In genomic region chr7:27614102-27614501, GRCh38 we compare ENCODE assay signal across 1 cellular context.
TF ChIP-seq lines count a peak whose summit lies in the region.

No MANE protein-coding gene starts in this region.

TF ChIP-seq in K562, 482 proteins besides CTCF, POLR2A, EP300 and RAD21 (continued from another document):
- TF ChIP-seq SFPQ (IDR thresholded peaks at IDR 0.05; ENCODE audit: low read depth, low read length) (no peak), ZBED1 (IDR thresholded peaks at IDR 0.05) (no peak), PHB2 (IDR thresholded peaks at IDR 0.05; ENCODE audit: low read depth) (no peak), HMGN3 (IDR thresholded peaks at IDR 0.05; ENCODE audit: borderline replicate concordance, extremely low read depth, insufficient read length, low read depth, low read length) (no peak), ZNF551 (CRISPR knock-in tag; IDR thresholded peaks at IDR 0.05) (no peak), PRMT5 (CRISPR knock-in tag; IDR thresholded peaks at IDR 0.05) (no peak), SIX5 (IDR thresholded peaks at IDR 0.05; ENCODE audit: borderline replicate concordance in 1 of 2, insufficient read depth in 1 of 2, low read depth in 1 of 2, low read length in 2 of 2) (no peak), BCOR (IDR thresholded peaks at IDR 0.05) (no peak), MTA1 (IDR thresholded peaks at IDR 0.05; ENCODE audit: borderline replicate concordance) (no peak), HLTF (IDR thresholded peaks at IDR 0.05) (no peak), SNIP1 (IDR thresholded peaks at IDR 0.05; ENCODE audit: low read depth) (no peak), RB1 (IDR thresholded peaks at IDR 0.05; ENCODE audit: low read depth) (no peak), SETDB1 (IDR thresholded peaks at IDR 0.05; ENCODE audit: low read length) (no peak), CHAMP1 (IDR thresholded peaks at IDR 0.05) (no peak), BDP1 (IDR thresholded peaks at IDR 0.05; ENCODE audit: insufficient read depth, insufficient read length) (no peak), XRCC3 (IDR thresholded peaks at IDR 0.05) (no peak), CBX2 (IDR thresholded peaks at IDR 0.05; ENCODE audit: insufficient read depth, low read length, poor library complexity, severe bottlenecking) (no peak), MYNN (IDR thresholded peaks at IDR 0.05) (no peak), MYNN (CRISPR knock-in tag; IDR thresholded peaks at IDR 0.05) (no peak), SREBF2 (CRISPR knock-in tag; IDR thresholded peaks at IDR 0.05) (no peak), ZNF707 (CRISPR knock-in tag; conservative IDR thresholded peaks at IDR 0.05) (no peak), TOE1 (IDR thresholded peaks at IDR 0.05; ENCODE audit: borderline replicate concordance) (no peak), TOE1 (CRISPR knock-in tag; IDR thresholded peaks at IDR 0.05; ENCODE audit: borderline replicate concordance, low read depth) (no peak), CHD2 (IDR thresholded peaks at IDR 0.05; ENCODE audit: low read depth, low read length) (no peak), HDAC1 (IDR thresholded peaks at IDR 0.05) (no peak), ZNF444 (CRISPR knock-in tag; IDR thresholded peaks at IDR 0.05) (no peak), PKNOX1 (IDR thresholded peaks at IDR 0.05) (no peak), BRCA1 (IDR thresholded peaks at IDR 0.05) (no peak), BRCA1 (CRISPR knock-in tag; IDR thresholded peaks at IDR 0.05) (no peak), HMG20A (CRISPR knock-in tag; conservative IDR thresholded peaks at IDR 0.05) (no peak), CBFA2T3 (IDR thresholded peaks at IDR 0.05) (peak; percentile 45), CXXC5 (CRISPR knock-in tag; IDR thresholded peaks at IDR 0.05) (no peak), HDAC6 (IDR thresholded peaks at IDR 0.05; ENCODE audit: low read depth, low read length) (no peak), SMARCA4 (IDR thresholded peaks at IDR 0.05) (0 out of 2 replicates have a peak, but pooled peaks have one; percentile 24), RBM15 (IDR thresholded peaks at IDR 0.05; ENCODE audit: insufficient read depth, low read length) (no peak), SAP30 (IDR thresholded peaks at IDR 0.05; ENCODE audit: borderline replicate concordance, insufficient read depth, low read depth, low read length, poor library complexity, severe bottlenecking) (no peak), POLR2H (tag; IDR thresholded peaks at IDR 0.05; ENCODE audit: low read depth) (no peak), ELF1 (tag; IDR thresholded peaks at IDR 0.05) (no peak), NCOA2 (IDR thresholded peaks at IDR 0.05; ENCODE audit: partially characterized antibody in 2 of 2) (no peak), SMARCE1 (IDR thresholded peaks at IDR 0.05) (peak; percentile 58; the same call in 1 of the 2 replicates), SRSF1 (IDR thresholded peaks at IDR 0.05; ENCODE audit: low read depth, low read length) (no peak), MAFK (IDR thresholded peaks at IDR 0.05; ENCODE audit: low read length) (no peak), ZNF589 (CRISPR knock-in tag; IDR thresholded peaks at IDR 0.05; ENCODE audit: low read depth) (no peak)
- TF ChIP-seq, protein P1, sequence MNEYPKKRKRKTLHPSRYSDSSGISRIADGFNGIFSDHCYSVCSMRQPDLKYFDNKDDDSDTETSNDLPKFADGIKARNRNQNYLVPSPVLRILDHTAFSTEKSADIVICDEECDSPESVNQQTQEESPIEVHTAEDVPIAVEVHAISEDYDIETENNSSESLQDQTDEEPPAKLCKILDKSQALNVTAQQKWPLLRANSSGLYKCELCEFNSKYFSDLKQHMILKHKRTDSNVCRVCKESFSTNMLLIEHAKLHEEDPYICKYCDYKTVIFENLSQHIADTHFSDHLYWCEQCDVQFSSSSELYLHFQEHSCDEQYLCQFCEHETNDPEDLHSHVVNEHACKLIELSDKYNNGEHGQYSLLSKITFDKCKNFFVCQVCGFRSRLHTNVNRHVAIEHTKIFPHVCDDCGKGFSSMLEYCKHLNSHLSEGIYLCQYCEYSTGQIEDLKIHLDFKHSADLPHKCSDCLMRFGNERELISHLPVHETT (CRISPR knock-in tag; conservative IDR thresholded peaks at IDR 0.05 in 1 of 2, IDR thresholded peaks at IDR 0.05 in 1 of 2), result no peak
- TF ChIP-seq, protein P2, sequence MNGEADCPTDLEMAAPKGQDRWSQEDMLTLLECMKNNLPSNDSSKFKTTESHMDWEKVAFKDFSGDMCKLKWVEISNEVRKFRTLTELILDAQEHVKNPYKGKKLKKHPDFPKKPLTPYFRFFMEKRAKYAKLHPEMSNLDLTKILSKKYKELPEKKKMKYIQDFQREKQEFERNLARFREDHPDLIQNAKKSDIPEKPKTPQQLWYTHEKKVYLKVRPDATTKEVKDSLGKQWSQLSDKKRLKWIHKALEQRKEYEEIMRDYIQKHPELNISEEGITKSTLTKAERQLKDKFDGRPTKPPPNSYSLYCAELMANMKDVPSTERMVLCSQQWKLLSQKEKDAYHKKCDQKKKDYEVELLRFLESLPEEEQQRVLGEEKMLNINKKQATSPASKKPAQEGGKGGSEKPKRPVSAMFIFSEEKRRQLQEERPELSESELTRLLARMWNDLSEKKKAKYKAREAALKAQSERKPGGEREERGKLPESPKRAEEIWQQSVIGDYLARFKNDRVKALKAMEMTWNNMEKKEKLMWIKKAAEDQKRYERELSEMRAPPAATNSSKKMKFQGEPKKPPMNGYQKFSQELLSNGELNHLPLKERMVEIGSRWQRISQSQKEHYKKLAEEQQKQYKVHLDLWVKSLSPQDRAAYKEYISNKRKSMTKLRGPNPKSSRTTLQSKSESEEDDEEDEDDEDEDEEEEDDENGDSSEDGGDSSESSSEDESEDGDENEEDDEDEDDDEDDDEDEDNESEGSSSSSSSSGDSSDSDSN (IDR thresholded peaks at IDR 0.05; ENCODE audit: borderline replicate concordance in 1 of 2, low read depth in 2 of 2, low read length in 2 of 2), result no peak
- TF ChIP-seq, protein P3, sequence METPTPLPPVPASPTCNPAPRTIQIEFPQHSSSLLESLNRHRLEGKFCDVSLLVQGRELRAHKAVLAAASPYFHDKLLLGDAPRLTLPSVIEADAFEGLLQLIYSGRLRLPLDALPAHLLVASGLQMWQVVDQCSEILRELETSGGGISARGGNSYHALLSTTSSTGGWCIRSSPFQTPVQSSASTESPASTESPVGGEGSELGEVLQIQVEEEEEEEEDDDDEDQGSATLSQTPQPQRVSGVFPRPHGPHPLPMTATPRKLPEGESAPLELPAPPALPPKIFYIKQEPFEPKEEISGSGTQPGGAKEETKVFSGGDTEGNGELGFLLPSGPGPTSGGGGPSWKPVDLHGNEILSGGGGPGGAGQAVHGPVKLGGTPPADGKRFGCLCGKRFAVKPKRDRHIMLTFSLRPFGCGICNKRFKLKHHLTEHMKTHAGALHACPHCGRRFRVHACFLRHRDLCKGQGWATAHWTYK (CRISPR knock-in tag; IDR thresholded peaks at IDR 0.05), result no peak
- TF ChIP-seq, protein P4, sequence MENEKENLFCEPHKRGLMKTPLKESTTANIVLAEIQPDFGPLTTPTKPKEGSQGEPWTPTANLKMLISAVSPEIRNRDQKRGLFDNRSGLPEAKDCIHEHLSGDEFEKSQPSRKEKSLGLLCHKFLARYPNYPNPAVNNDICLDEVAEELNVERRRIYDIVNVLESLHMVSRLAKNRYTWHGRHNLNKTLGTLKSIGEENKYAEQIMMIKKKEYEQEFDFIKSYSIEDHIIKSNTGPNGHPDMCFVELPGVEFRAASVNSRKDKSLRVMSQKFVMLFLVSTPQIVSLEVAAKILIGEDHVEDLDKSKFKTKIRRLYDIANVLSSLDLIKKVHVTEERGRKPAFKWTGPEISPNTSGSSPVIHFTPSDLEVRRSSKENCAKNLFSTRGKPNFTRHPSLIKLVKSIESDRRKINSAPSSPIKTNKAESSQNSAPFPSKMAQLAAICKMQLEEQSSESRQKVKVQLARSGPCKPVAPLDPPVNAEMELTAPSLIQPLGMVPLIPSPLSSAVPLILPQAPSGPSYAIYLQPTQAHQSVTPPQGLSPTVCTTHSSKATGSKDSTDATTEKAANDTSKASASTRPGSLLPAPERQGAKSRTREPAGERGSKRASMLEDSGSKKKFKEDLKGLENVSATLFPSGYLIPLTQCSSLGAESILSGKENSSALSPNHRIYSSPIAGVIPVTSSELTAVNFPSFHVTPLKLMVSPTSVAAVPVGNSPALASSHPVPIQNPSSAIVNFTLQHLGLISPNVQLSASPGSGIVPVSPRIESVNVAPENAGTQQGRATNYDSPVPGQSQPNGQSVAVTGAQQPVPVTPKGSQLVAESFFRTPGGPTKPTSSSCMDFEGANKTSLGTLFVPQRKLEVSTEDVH (IDR thresholded peaks at IDR 0.05; ENCODE audit: low read depth, partially characterized antibody), result no peak
- TF ChIP-seq, protein P5, sequence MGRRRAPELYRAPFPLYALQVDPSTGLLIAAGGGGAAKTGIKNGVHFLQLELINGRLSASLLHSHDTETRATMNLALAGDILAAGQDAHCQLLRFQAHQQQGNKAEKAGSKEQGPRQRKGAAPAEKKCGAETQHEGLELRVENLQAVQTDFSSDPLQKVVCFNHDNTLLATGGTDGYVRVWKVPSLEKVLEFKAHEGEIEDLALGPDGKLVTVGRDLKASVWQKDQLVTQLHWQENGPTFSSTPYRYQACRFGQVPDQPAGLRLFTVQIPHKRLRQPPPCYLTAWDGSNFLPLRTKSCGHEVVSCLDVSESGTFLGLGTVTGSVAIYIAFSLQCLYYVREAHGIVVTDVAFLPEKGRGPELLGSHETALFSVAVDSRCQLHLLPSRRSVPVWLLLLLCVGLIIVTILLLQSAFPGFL (CRISPR knock-in tag; IDR thresholded peaks at IDR 0.05), result no peak
